ENCODE assay signal across 1 cellular context in the genomic region with DNA sequence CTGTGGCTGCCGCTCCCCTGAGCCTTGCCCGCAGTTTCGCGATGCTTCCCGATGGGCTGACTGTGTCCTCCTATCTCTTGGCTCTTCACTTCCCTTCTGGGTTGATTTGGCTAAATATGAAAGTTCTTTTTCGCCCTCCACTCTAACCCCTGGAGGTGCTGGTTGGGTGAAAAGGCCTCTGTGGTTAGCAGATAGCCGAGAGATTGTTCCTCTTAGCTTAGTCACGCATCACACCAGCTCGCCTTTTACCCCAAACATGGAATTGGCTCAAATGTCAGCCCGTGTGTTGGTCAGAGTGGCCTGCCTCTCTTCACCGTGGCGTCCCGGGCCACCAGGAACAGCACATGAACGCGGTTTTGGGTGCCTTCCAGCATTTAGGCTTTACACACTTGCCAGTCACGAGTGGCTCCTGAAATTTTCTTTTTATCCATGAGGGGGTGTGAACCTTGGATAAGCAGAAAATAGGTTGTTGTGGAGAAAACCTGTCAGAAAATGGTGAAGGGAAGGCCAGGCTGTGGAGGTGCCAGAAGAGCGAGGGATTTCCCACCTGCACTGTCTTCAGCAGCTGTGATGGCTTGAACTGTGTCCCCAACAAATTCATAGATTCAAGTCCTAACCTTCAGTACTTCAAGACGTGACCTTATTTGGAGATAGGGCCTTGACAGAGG.
TF ChIP-seq lines count a peak whose summit lies in the region.

No MANE protein-coding gene starts in this region.

TF ChIP-seq in GM23338, 12 proteins besides CTCF, POLR2A, EP300 and RAD21 (continued from another document):
- TF ChIP-seq, protein P1, sequence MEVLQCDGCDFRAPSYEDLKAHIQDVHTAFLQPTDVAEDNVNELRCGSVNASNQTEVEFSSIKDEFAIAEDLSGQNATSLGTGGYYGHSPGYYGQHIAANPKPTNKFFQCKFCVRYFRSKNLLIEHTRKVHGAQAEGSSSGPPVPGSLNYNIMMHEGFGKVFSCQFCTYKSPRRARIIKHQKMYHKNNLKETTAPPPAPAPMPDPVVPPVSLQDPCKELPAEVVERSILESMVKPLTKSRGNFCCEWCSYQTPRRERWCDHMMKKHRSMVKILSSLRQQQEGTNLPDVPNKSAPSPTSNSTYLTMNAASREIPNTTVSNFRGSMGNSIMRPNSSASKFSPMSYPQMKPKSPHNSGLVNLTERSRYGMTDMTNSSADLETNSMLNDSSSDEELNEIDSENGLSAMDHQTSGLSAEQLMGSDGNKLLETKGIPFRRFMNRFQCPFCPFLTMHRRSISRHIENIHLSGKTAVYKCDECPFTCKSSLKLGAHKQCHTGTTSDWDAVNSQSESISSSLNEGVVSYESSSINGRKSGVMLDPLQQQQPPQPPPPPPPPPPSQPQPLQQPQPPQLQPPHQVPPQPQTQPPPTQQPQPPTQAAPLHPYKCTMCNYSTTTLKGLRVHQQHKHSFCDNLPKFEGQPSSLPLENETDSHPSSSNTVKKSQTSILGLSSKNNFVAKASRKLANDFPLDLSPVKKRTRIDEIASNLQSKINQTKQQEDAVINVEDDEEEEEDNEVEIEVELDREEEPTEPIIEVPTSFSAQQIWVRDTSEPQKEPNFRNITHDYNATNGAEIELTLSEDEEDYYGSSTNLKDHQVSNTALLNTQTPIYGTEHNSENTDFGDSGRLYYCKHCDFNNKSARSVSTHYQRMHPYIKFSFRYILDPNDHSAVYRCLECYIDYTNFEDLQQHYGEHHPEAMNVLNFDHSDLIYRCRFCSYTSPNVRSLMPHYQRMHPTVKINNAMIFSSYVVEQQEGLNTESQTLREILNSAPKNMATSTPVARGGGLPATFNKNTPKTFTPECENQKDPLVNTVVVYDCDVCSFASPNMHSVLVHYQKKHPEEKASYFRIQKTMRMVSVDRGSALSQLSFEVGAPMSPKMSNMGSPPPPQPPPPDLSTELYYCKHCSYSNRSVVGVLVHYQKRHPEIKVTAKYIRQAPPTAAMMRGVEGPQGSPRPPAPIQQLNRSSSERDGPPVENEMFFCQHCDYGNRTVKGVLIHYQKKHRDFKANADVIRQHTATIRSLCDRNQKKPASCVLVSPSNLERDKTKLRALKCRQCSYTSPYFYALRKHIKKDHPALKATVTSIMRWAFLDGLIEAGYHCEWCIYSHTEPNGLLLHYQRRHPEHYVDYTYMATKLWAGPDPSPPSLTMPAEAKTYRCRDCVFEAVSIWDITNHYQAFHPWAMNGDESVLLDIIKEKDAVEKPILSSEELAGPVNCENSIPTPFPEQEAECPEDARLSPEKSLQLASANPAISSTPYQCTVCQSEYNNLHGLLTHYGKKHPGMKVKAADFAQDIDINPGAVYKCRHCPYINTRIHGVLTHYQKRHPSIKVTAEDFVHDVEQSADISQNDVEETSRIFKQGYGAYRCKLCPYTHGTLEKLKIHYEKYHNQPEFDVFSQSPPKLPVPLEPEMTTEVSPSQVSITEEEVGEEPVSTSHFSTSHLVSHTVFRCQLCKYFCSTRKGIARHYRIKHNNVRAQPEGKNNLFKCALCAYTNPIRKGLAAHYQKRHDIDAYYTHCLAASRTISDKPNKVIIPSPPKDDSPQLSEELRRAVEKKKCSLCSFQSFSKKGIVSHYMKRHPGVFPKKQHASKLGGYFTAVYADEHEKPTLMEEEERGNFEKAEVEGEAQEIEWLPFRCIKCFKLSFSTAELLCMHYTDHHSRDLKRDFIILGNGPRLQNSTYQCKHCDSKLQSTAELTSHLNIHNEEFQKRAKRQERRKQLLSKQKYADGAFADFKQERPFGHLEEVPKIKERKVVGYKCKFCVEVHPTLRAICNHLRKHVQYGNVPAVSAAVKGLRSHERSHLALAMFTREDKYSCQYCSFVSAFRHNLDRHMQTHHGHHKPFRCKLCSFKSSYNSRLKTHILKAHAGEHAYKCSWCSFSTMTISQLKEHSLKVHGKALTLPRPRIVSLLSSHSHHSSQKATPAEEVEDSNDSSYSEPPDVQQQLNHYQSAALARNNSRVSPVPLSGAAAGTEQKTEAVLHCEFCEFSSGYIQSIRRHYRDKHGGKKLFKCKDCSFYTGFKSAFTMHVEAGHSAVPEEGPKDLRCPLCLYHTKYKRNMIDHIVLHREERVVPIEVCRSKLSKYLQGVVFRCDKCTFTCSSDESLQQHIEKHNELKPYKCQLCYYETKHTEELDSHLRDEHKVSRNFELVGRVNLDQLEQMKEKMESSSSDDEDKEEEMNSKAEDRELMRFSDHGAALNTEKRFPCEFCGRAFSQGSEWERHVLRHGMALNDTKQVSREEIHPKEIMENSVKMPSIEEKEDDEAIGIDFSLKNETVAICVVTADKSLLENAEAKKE (CRISPR knock-in tag; IDR thresholded peaks at IDR 0.05) = no peak
- TF ChIP-seq POLR2AphosphoS5 (IDR thresholded peaks at IDR 0.05; ENCODE audit: low read depth) = no peak
TF ChIP-seq in GM23338: peak in this region for 0.
